Comparison of ENCODE assay signal across 11 cellular contexts in genomic region chr19:4183967-4184717, GRCh38. TPM values are rescaled to one million over a fixed set of nuclear protein-coding genes. Genes with fewer than 3 reads are reported as not detected.
A peak's percentile ranks its signal among the peaks of the same experiment; 100 is the strongest.
DNase-seq lines count a peak whose midpoint lies in the region; ATAC-seq and TF ChIP-seq lines count a peak whose summit lies in the region.
"Had no signal": no experiment of that assay in that cellular context is flagged by ENCODE, and none has a peak within 500 bp of the region (broad histone marks: within the 10 kb centered on the region; RNA-seq: fewer than 3 reads in every experiment).

No MANE protein-coding gene starts in this region.

- 50% methylated on average over 11 of the region's 23 CpGs for WGBS in suprapubic skin

- peak overlapping the region; percentile 73 for H3K4me3 Mint-ChIP-seq in neural crest cell

- H3K9me3 ChIP-seq in WERI-Rb-1 (ENCODE audit: severe bottlenecking), result no peaks in the 10 kb centered on the region
- H3K9me3 ChIP-seq in suprapubic skin, result no peaks in the 10 kb centered on the region

- H3K27me3 Mint-ChIP-seq in neural crest cell (ENCODE audit: low read depth), result peaks cover 26% of the 10 kb centered on the region

- no peaks in the 10 kb centered on the region for H3K36me3 Mint-ChIP-seq in neural crest cell (ENCODE audit: low read depth)

- H3K27ac ChIP-seq in WERI-Rb-1 (peak overlapping the region; percentile 77), suprapubic skin (no peak overlapping the region)
- H3K27ac ChIP-seq: brain microvascular endothelial cell had no signal

- H3K36me3 ChIP-seq in WERI-Rb-1 (peaks cover 9% of the 10 kb centered on the region), suprapubic skin (peaks cover 7% of the 10 kb centered on the region)

- no peak for TF ChIP-seq EP300 in suprapubic skin (IDR thresholded peaks at IDR 0.05)

- TF ChIP-seq POLR2A in suprapubic skin (IDR thresholded peaks at IDR 0.05), result no peak

- H3K4me1 Mint-ChIP-seq in neural crest cell, result peaks cover 22% of the 10 kb centered on the region

- 0 out of 2 replicates have a peak, but pooled peaks have one; percentile 7 for TF ChIP-seq CTCF in WERI-Rb-1 (IDR thresholded peaks at IDR 0.05; ENCODE audit: low read depth, low read length)
- TF ChIP-seq CTCF in neural crest cell (conservative IDR thresholded peaks at IDR 0.05), result no peak
- no peak for TF ChIP-seq CTCF in suprapubic skin (IDR thresholded peaks at IDR 0.05)

- H3K4me3 ChIP-seq in WERI-Rb-1 (ENCODE audit: low read depth, low read length) (peak overlapping the region; percentile 26), suprapubic skin (no peak overlapping the region)

- H3K27ac Mint-ChIP-seq in neural crest cell (ENCODE audit: unreplicated experiment), result peak overlapping the region; percentile 27

- no peaks in the 10 kb centered on the region for H3K9me3 Mint-ChIP-seq in neural crest cell

- peaks cover 25% of the 10 kb centered on the region for H3K4me1 ChIP-seq in suprapubic skin

- H3K27me3 ChIP-seq in WERI-Rb-1 (ENCODE audit: insufficient read depth, low read depth, severe bottlenecking), result no peaks in the 10 kb centered on the region
- H3K27me3 ChIP-seq in suprapubic skin, result peaks cover 3% of the 10 kb centered on the region
- H3K27me3 ChIP-seq: brain microvascular endothelial cell had no signal

- DNase-seq in DMS153 treated with DMSO at 0.1 percent for 48 hours (lab: John Stamatoyannopoulos, UW; ENCODE audit: unreplicated experiment) (peak; percentile 20), NCI-H1092 treated with DMSO at 0.1 percent for 48 hours (lab: John Stamatoyannopoulos, UW) (peak; percentile 62), WERI-Rb-1 (peak; percentile 87), neural crest cell (ENCODE audit: low read depth, low spot score) (no peak), suprapubic skin (ENCODE audit: low spot score in 2 of 2) (no peak)
- DNase-seq: brain microvascular endothelial cell, HCEC 1CT had no signal

- no peak for ATAC-seq in HG02610 (IDR thresholded peaks at IDR 0.05; ENCODE audit: unreplicated experiment)
- ATAC-seq in activated CD4-positive, CD25-positive, alpha-beta regulatory T cell treated with anti-CD3 and anti-CD28 coated beads, Interleukin-2, amount 50 U/mL, for 24 hours, result no peak

RNA-seq across cellular contexts. Expression of gene ANKRD24, which starts 1.7 kb away (rescaled TPM):
- 0.19 and 0.27 TPM in 2 replicates for total RNA-seq in neural crest cell
- total RNA-seq in suprapubic skin, result under 1 TPM; 0.44 to 0.87 (median 0.54) TPM

RNA-seq across cellular contexts. Expression of gene SIRT6, which starts 1.8 kb away (rescaled TPM):
- total RNA-seq in neural crest cell (33.9 and 34.8 TPM in 2 replicates), suprapubic skin (10 to 100 TPM; 28.1 to 45.7 (median 31.8) TPM)

RNA-seq across cellular contexts. Expression of gene CREB3L3, which starts 30.7 kb away (rescaled TPM):
- total RNA-seq in neural crest cell, result not detected in 2 replicates
- total RNA-seq in suprapubic skin, result under 1 TPM in 1 of 4 donors, not detected in 3; 0.64 TPM
- total RNA-seq: glomerular endothelial cell; T-helper 1 cell treated with Interleukin-12 subunit alpha and Interleukin-12 subunit beta and Interleukin-4 antibody, amounts not matched to agents 30 ng/mL and 1 ng/mL, for 36 hours had no signal

RNA-seq across cellular contexts. Expression of gene EBI3, which starts 45.2 kb away (rescaled TPM):
- not detected in 2 replicates for total RNA-seq in neural crest cell
- under 1 TPM in 3 of 4 donors, not detected in 1; 0.57 to 0.89 (median 0.57) TPM for total RNA-seq in suprapubic skin

Comparison
In these comparisons a context has a peak if more than half of its experiments do, and no peak if none do; other contexts are left out.
1. DNase-seq: peak in DMS153 treated with DMSO at 0.1 percent for 48 hours (single experiment), NCI-H1092 treated with DMSO at 0.1 percent for 48 hours (single experiment) and WERI-Rb-1 (single experiment); none in neural crest cell (single experiment) and suprapubic skin (0 of 2).